Comparison of ENCODE assay signal across 18 cellular contexts in genomic region chr1:110002695-110003094, GRCh38. TPM values are rescaled to one million over a fixed set of nuclear protein-coding genes. Genes with fewer than 3 reads are reported as not detected.
DNase-seq lines count a peak whose midpoint lies in the region; ATAC-seq and TF ChIP-seq lines count a peak whose summit lies in the region.
"Had no signal": no experiment of that assay in that cellular context is flagged by ENCODE, and none has a peak within 500 bp of the region (broad histone marks: within the 10 kb centered on the region; RNA-seq: fewer than 3 reads in every experiment).

No MANE protein-coding gene starts in this region.

- H3K36me3 Mint-ChIP-seq in endodermal cell (ENCODE audit: low read depth): peaks cover 1% of the 10 kb centered on the region
- H3K36me3 Mint-ChIP-seq in activated CD8-positive, alpha-beta T cell treated with anti-CD3 and anti-CD28 coated beads for 36 hours (ENCODE audit: low read depth): peaks cover 6% of the 10 kb centered on the region

- no peak for TF ChIP-seq CTCF in PC-3 (conservative IDR thresholded peaks at IDR 0.05; ENCODE audit: low read depth, low read length)
- no peak for TF ChIP-seq CTCF in endodermal cell (conservative IDR thresholded peaks at IDR 0.05)
- TF ChIP-seq CTCF in activated CD8-positive, alpha-beta T cell treated with anti-CD3 and anti-CD28 coated beads for 36 hours (IDR thresholded peaks at IDR 0.05): no peak
- no peak for TF ChIP-seq CTCF in esophagus squamous epithelium (IDR thresholded peaks at IDR 0.05)

- peaks cover 20% of the 10 kb centered on the region for H3F3A ChIP-seq in PC-3 (ENCODE audit: low read length, unreplicated experiment)

- ATAC-seq in PC-3: no peak
- no peak for ATAC-seq in activated CD8-positive, alpha-beta T cell treated with anti-CD3 and anti-CD28 coated beads for 36 hours
- ATAC-seq: stimulated activated naive CD8-positive, alpha-beta T cell treated with anti-CD3 and anti-CD28 coated beads, Interleukin-15, Interleukin-2, amounts not matched to agents 100 U/mL and 50 U/mL, for 24 hours had no signal

- H3K4me1 Mint-ChIP-seq in endodermal cell: peaks cover 60% of the 10 kb centered on the region
- peaks cover 26% of the 10 kb centered on the region for H3K4me1 Mint-ChIP-seq in activated CD8-positive, alpha-beta T cell treated with anti-CD3 and anti-CD28 coated beads for 36 hours (ENCODE audit: low read depth)

- no peak overlapping the region for H2AFZ ChIP-seq in PC-3 (ENCODE audit: low read length)

- WGBS in endodermal cell (ENCODE audit: insufficient coverage in 1 of 2, insufficient read length in 1 of 2), 2 experiments: 100% methylated on average over 1 of the region's 1 CpG
- 95 to 100% methylated on average over 1 of the region's 1 CpG for WGBS in esophagus squamous epithelium, 2 donors

- no peaks in the 10 kb centered on the region for H3K36me3 ChIP-seq in PC-3 (ENCODE audit: low read depth, low read length)
- no peaks in the 10 kb centered on the region for H3K36me3 ChIP-seq in endodermal cell (ENCODE audit: control insufficient read depth, insufficient read depth, low read length)
- H3K36me3 ChIP-seq in skeletal muscle satellite cell (ENCODE audit: insufficient read depth, low read length): no peaks in the 10 kb centered on the region
- H3K36me3 ChIP-seq in esophagus squamous epithelium: no peaks in the 10 kb centered on the region

- peaks cover 44% of the 10 kb centered on the region for H3K4me1 ChIP-seq in PC-3 (ENCODE audit: insufficient read depth, low read length)
- H3K4me1 ChIP-seq in endodermal cell (ENCODE audit: control insufficient read depth, insufficient read depth, low read length): peaks cover 39% of the 10 kb centered on the region
- H3K4me1 ChIP-seq in skeletal muscle satellite cell (ENCODE audit: control insufficient read depth, insufficient read depth, low read length): peaks cover 48% of the 10 kb centered on the region
- H3K4me1 ChIP-seq in esophagus squamous epithelium: peaks cover 21 to 59% (median 34%) of the 10 kb centered on the region in 3 donors

- H4K20me1 ChIP-seq in PC-3 (ENCODE audit: low read length): peaks cover 1% of the 10 kb centered on the region; the same call in 1 of the 2 replicates

- in situ Hi-C loops in KBM-7 (cut with MboI; ENCODE audit: low pct_unique_long_range_greater_than_20kb, low sequenced_read_pairs): no loop called here

- intact Hi-C loops in PC-3 (cut with micrococcal nuclease): no loop called here
- intact Hi-C loops in activated CD8-positive, alpha-beta T cell treated with anti-CD3 and anti-CD28 coated beads for 36 hours (cut with micrococcal nuclease): no loop called here
- intact Hi-C loops in esophagus squamous epithelium (cut with DNase I): no loop called here

- H3K9ac ChIP-seq in PC-3 (ENCODE audit: low read length): no peak overlapping the region
- no peak overlapping the region for H3K9ac ChIP-seq in endodermal cell (ENCODE audit: extremely low read depth, low read length, poor library complexity, severe bottlenecking)
- H3K9ac ChIP-seq in skeletal muscle satellite cell (ENCODE audit: low read depth, low read length): no peak overlapping the region

- no peak for TF ChIP-seq POLR2A in esophagus squamous epithelium (IDR thresholded peaks at IDR 0.05)

- peaks cover 77% of the 10 kb centered on the region for H3K79me2 ChIP-seq in PC-3 (ENCODE audit: low read length)

- H3K4me2 ChIP-seq in PC-3 (ENCODE audit: low read length) (peak overlapping the region; percentile 78), skeletal muscle satellite cell (ENCODE audit: low read length) (peak overlapping the region; percentile 74)

- H3K4me3 Mint-ChIP-seq in endodermal cell: peak overlapping the region; percentile 56
- no peak overlapping the region for H3K4me3 Mint-ChIP-seq in activated CD8-positive, alpha-beta T cell treated with anti-CD3 and anti-CD28 coated beads for 36 hours
- H3K4me3 Mint-ChIP-seq: activated CD4-positive, alpha-beta memory T cell treated with anti-CD3 and anti-CD28 coated beads, Interleukin-2, amount 10 ng/mL, durations not matched to agents 7 days and 5 days had no signal

- H3K9me2 ChIP-seq in PC-3 (replicated peaks; ENCODE audit: low read length): no peaks in the 10 kb centered on the region

- no peaks in the 10 kb centered on the region for H3K27me3 Mint-ChIP-seq in endodermal cell (ENCODE audit: insufficient read depth)
- H3K27me3 Mint-ChIP-seq in activated CD8-positive, alpha-beta T cell treated with anti-CD3 and anti-CD28 coated beads for 36 hours: no peaks in the 10 kb centered on the region
- H3K27me3 Mint-ChIP-seq: activated CD4-positive, alpha-beta memory T cell treated with anti-CD3 and anti-CD28 coated beads, Interleukin-2, amount 10 ng/mL, durations not matched to agents 7 days and 5 days had no signal

- H3K27ac ChIP-seq in PC-3 (ENCODE audit: low read length) (peak overlapping the region; percentile 80; the same call in 1 of the 2 replicates), endodermal cell (ENCODE audit: low read depth, low read length) (no peak overlapping the region), esophagus squamous epithelium (peak overlapping the region in 2 of 4 donors; percentile 89 to 90)

- H3K27ac Mint-ChIP-seq in endodermal cell: peak overlapping the region; percentile 98
- H3K27ac Mint-ChIP-seq in activated CD8-positive, alpha-beta T cell treated with anti-CD3 and anti-CD28 coated beads for 36 hours: no peak overlapping the region

- no peaks in the 10 kb centered on the region for H3K9me3 ChIP-seq in PC-3 (ENCODE audit: low read length)
- no peaks in the 10 kb centered on the region for H3K9me3 ChIP-seq in endodermal cell (ENCODE audit: control insufficient read depth, low read length)
- H3K9me3 ChIP-seq in skeletal muscle satellite cell (replicated peaks; ENCODE audit: low read length): no peaks in the 10 kb centered on the region
- no peaks in the 10 kb centered on the region for H3K9me3 ChIP-seq in esophagus squamous epithelium
- H3K9me3 ChIP-seq: BE2C, spleen had no signal

- POLR2A ChIA-PET in PC-3 (lab: Charles Lee; ENCODE audit: unreplicated experiment): no interaction called here
- POLR2A ChIA-PET in activated CD8-positive, alpha-beta T cell treated with anti-CD3 and anti-CD28 coated beads for 36 hours (lab: Charles Lee): interaction anchor here (1.2 kb wide), 1 partner anchor 17 kb away, joined by 3 read pairs; no protein-coding TSS in a partner anchor

- CTCF ChIA-PET in PC-3 (lab: Charles Lee): no interaction called here
- CTCF ChIA-PET in activated CD8-positive, alpha-beta T cell treated with anti-CD3 and anti-CD28 coated beads for 36 hours (lab: Charles Lee): interaction anchor here (1.0 to 1.6 kb wide), 3 partner anchors 8 to 226 kb away, joined by 4 to 5 read pairs (median 4); partner anchors contain the start of gene AHCYL1

- H3K4me3 ChIP-seq in PC-3 (ENCODE audit: low read length) (0 out of 2 replicates have a peak overlapping the region, but pooled peaks have one; percentile 55), endodermal cell (ENCODE audit: low read length) (peak overlapping the region; percentile 77), skeletal muscle satellite cell (ENCODE audit: low read length) (no peak overlapping the region), esophagus squamous epithelium (no peak overlapping the region)
- H3K4me3 ChIP-seq: coronary artery, spleen had no signal

- no TSS peak for BruUV-seq in PC-3 (replicated peaks; lab: Mats Ljungman, UMichigan)

- no peaks in the 10 kb centered on the region for H3K27me3 ChIP-seq in PC-3 (ENCODE audit: low read length)
- H3K27me3 ChIP-seq in endodermal cell (ENCODE audit: control insufficient read depth, insufficient read depth, low read length, poor library complexity, severe bottlenecking): no peaks in the 10 kb centered on the region
- H3K27me3 ChIP-seq in skeletal muscle satellite cell (ENCODE audit: control insufficient read depth, insufficient read depth, low read length): no peaks in the 10 kb centered on the region
- no peaks in the 10 kb centered on the region for H3K27me3 ChIP-seq in esophagus squamous epithelium
- H3K27me3 ChIP-seq: BE2C, spleen had no signal

- no peaks in the 10 kb centered on the region for H3K9me3 Mint-ChIP-seq in endodermal cell
- no peaks in the 10 kb centered on the region for H3K9me3 Mint-ChIP-seq in activated CD8-positive, alpha-beta T cell treated with anti-CD3 and anti-CD28 coated beads for 36 hours
- H3K9me3 Mint-ChIP-seq: activated CD4-positive, alpha-beta memory T cell treated with anti-CD3 and anti-CD28 coated beads, Interleukin-2, amount 10 ng/mL, durations not matched to agents 7 days and 5 days; activated T-helper 2 cell treated with anti-CD3 and anti-CD28 coated beads, Interferon-gamma antibody, Interleukin-2, Interleukin-4, amounts not matched to agents 10 μg/mL and 5 μg/mL and 100 μg/mL, durations not matched to agents 14 hours and 24 hours and 36 hours had no signal

- DNase-seq in EH (ENCODE audit: low read depth) (peak; percentile 63), PC-3 (no peak), endodermal cell (no peak), KBM-7 (no peak), NCI-H2081 treated with DMSO at 0.1 percent for 48 hours (lab: John Stamatoyannopoulos, UW) (no peak), esophagus squamous epithelium (lab: John Stamatoyannopoulos, UW) (no peak)
- DNase-seq in activated CD8-positive, alpha-beta T cell treated with anti-CD3 and anti-CD28 coated beads for 36 hours: no peak
- DNase-seq: activated CD4-positive, alpha-beta memory T cell treated with anti-CD3 and anti-CD28 coated beads, Interleukin-2, amount 10 ng/mL, durations not matched to agents 7 days and 5 days; BE2C; erythroblast; Kasumi-1; NCI-H1436 treated with DMSO at 0.1 percent for 48 hours; NCI-H446 treated with DMSO at 0.1 percent for 48 hours; spleen; stimulated activated naive CD8-positive, alpha-beta T cell treated with anti-CD3 and anti-CD28 coated beads, Interleukin-15, Interleukin-2, amounts not matched to agents 100 U/mL and 50 U/mL, for 24 hours had no signal

RNA-seq across cellular contexts. Expression of gene AHCYL1, which starts 18.1 kb away (rescaled TPM):
- total RNA-seq in PC-3 (2014; rRNA removed) (35.8 and 40.9 TPM in 2 replicates), endodermal cell (10 to 100 TPM; 78.9 to 96.0 TPM), esophagus squamous epithelium (10 to 100 TPM; 49.7 to 60.3 (median 53.0) TPM)
- polyA plus RNA-seq in endodermal cell (2013, experiment 1 of 2): 99.3 TPM
- polyA plus RNA-seq in endodermal cell (2013, experiment 2 of 2): 91.2 TPM
- total RNA-seq in skeletal muscle satellite cell (2012; rRNA removed): 29.2 and 34.5 TPM in 2 replicates
- total RNA-seq in activated CD8-positive, alpha-beta T cell treated with anti-CD3 and anti-CD28 coated beads for 36 hours: 10 to 100 TPM; 77.8 to 79.1 TPM

RNA-seq across cellular contexts. Expression of gene STRIP1, which starts 31.7 kb away (rescaled TPM):
- total RNA-seq in PC-3 (2014; rRNA removed) (41.4 and 44.3 TPM in 2 replicates), endodermal cell (10 to 100 TPM; 64.9 to 66.1 TPM), esophagus squamous epithelium (10 to 100 TPM; 25.9 to 44.4 (median 34.8) TPM)
- polyA plus RNA-seq in endodermal cell (2013, experiment 1 of 2): 61.2 TPM
- polyA plus RNA-seq in endodermal cell (2013, experiment 2 of 2): 53.1 TPM
- 29.2 and 32.3 TPM in 2 replicates for total RNA-seq in skeletal muscle satellite cell (2012; rRNA removed)
- total RNA-seq in activated CD8-positive, alpha-beta T cell treated with anti-CD3 and anti-CD28 coated beads for 36 hours: 10 to 100 TPM; 24.6 to 24.8 TPM

Comparison
In these comparisons a context has a peak if more than half of its experiments do, and no peak if none do; other contexts are left out.
1. H3K4me3 ChIP-seq: peak in PC-3 (single experiment) and endodermal cell (single experiment); none in skeletal muscle satellite cell (single experiment) and esophagus squamous epithelium (0 of 4).